In genomic region chr10:13795653-13796555, GRCh38 we compare ENCODE assay signal across 15 cellular contexts.
A peak's percentile ranks its signal among the peaks of the same experiment; 100 is the strongest.
DNase-seq lines count a peak whose midpoint lies in the region; ATAC-seq and TF ChIP-seq lines count a peak whose summit lies in the region.
"Had no signal": no experiment of that assay in that cellular context is flagged by ENCODE, and none has a peak within 500 bp of the region (broad histone marks: within the 10 kb centered on the region; RNA-seq: fewer than 3 reads in every experiment).

No MANE protein-coding gene starts in this region.

- H3K27me3 ChIP-seq in tibial nerve (no peaks in the 10 kb centered on the region), vagina (no peaks in the 10 kb centered on the region)

- peak; percentile 47 for DNase-seq in activated naive CD4-positive, alpha-beta T cell treated with anti-CD3 and anti-CD28 coated beads, Interleukin-2, amount 10 ng/mL, durations not matched to agents 7 days and 5 days
- no peak for DNase-seq in activated naive CD4-positive, alpha-beta T cell treated with Interleukin-2 at 50 U/mL for 16 hours
- DNase-seq in naive thymus-derived CD8-positive, alpha-beta T cell, result peak in 2 of 10 donors; percentile 17 to 33
- no peak for DNase-seq in tibial nerve (ENCODE audit: low spot score in 2 of 2)
- DNase-seq in vagina (ENCODE audit: extremely low spot score in 2 of 2), result no peak
- DNase-seq: ACHN; activated CD8-positive, alpha-beta memory T cell treated with anti-CD3 and anti-CD28 coated beads for 24 hours; DMS53; NCI-H2171; OCI-M1; stimulated activated CD4-positive, alpha-beta T cell treated with anti-CD3 and anti-CD28 coated beads, Interleukin-2, amount 100 ng/mL, for 48 hours; stimulated activated naive B cell treated with anti-CD40 and anti-IgM and Interleukin-4, amounts not matched to agents 10 μg/mL and 1 μg/mL and 100 μg/mL, for 72 hours had no signal

- 44 to 47% methylated on average over 9 of the region's 9 CpGs for WGBS in tibial nerve, 2 donors

- H3K9me3 ChIP-seq in tibial nerve, result no peaks in the 10 kb centered on the region
- H3K9me3 ChIP-seq in vagina, result no peaks in the 10 kb centered on the region

- peaks cover 0 to 24% (median 8%) of the 10 kb centered on the region in 4 donors for H3K4me1 ChIP-seq in tibial nerve
- no peaks in the 10 kb centered on the region for H3K4me1 ChIP-seq in vagina

- POLR2A ChIA-PET in naive thymus-derived CD8-positive, alpha-beta T cell (lab: Charles Lee), result interaction anchor here (0.5 to 2.2 kb wide), 5 partner anchors 9 to 626 kb away, joined by 3 to 21 read pairs (median 4); no protein-coding TSS in a partner anchor

- no peak overlapping the region for H3K4me3 ChIP-seq in tibial nerve
- no peak overlapping the region for H3K4me3 ChIP-seq in vagina

- H3K36me3 ChIP-seq in tibial nerve (peaks cover 0 to 39% (median 0%) of the 10 kb centered on the region in 3 donors), vagina (no peaks in the 10 kb centered on the region)

- peak overlapping the region; percentile 20 for H3K27ac Mint-ChIP-seq in activated naive CD4-positive, alpha-beta T cell treated with anti-CD3 and anti-CD28 coated beads, Interleukin-2, amount 10 ng/mL, durations not matched to agents 7 days and 5 days
- peak overlapping the region; percentile 20 to 92 (median 72) for H3K27ac Mint-ChIP-seq in naive thymus-derived CD8-positive, alpha-beta T cell
- H3K27ac Mint-ChIP-seq: stimulated activated naive B cell treated with anti-CD40 and anti-IgM and Interleukin-4, amounts not matched to agents 10 μg/mL and 1 μg/mL and 100 μg/mL, for 72 hours had no signal

- H3K27ac ChIP-seq in VCaP (peak overlapping the region; percentile 26; the same call in 1 of the 2 replicates), tibial nerve (peak overlapping the region in 1 of 4 donors; percentile 33), vagina (no peak overlapping the region)

- peak overlapping the region; percentile 27 for H3K4me3 Mint-ChIP-seq in activated naive CD4-positive, alpha-beta T cell treated with anti-CD3 and anti-CD28 coated beads, Interleukin-2, amount 10 ng/mL, durations not matched to agents 7 days and 5 days
- peak overlapping the region; percentile 2 to 79 (median 66) for H3K4me3 Mint-ChIP-seq in naive thymus-derived CD8-positive, alpha-beta T cell
- H3K4me3 Mint-ChIP-seq: stimulated activated naive B cell treated with anti-CD40 and anti-IgM and Interleukin-4, amounts not matched to agents 10 μg/mL and 1 μg/mL and 100 μg/mL, for 72 hours had no signal

- no peaks in the 10 kb centered on the region for H3K36me3 Mint-ChIP-seq in activated naive CD4-positive, alpha-beta T cell treated with anti-CD3 and anti-CD28 coated beads, Interleukin-2, amount 10 ng/mL, durations not matched to agents 7 days and 5 days
- H3K36me3 Mint-ChIP-seq in naive thymus-derived CD8-positive, alpha-beta T cell, result no peaks in the 10 kb centered on the region
- H3K36me3 Mint-ChIP-seq: stimulated activated naive B cell treated with anti-CD40 and anti-IgM and Interleukin-4, amounts not matched to agents 10 μg/mL and 1 μg/mL and 100 μg/mL, for 72 hours had no signal

- ATAC-seq in HG02943 (IDR thresholded peaks at IDR 0.05; ENCODE audit: low read depth, unreplicated experiment) (peak; percentile 72), HG03565 (IDR thresholded peaks at IDR 0.05; ENCODE audit: unreplicated experiment) (no peak)
- peak; percentile 64 to 72 for ATAC-seq in naive thymus-derived CD8-positive, alpha-beta T cell

- H3K9me3 Mint-ChIP-seq in activated naive CD4-positive, alpha-beta T cell treated with anti-CD3 and anti-CD28 coated beads, Interleukin-2, amount 10 ng/mL, durations not matched to agents 7 days and 5 days, result no peaks in the 10 kb centered on the region
- H3K9me3 Mint-ChIP-seq in naive thymus-derived CD8-positive, alpha-beta T cell, result no peaks in the 10 kb centered on the region
- H3K9me3 Mint-ChIP-seq: stimulated activated naive B cell treated with anti-CD40 and anti-IgM and Interleukin-4, amounts not matched to agents 10 μg/mL and 1 μg/mL and 100 μg/mL, for 72 hours had no signal

- TF ChIP-seq POLR2A in tibial nerve (IDR thresholded peaks at IDR 0.05) (no peak), vagina (IDR thresholded peaks at IDR 0.05) (no peak)

- peaks cover 57% of the 10 kb centered on the region for H3K4me1 Mint-ChIP-seq in activated naive CD4-positive, alpha-beta T cell treated with anti-CD3 and anti-CD28 coated beads, Interleukin-2, amount 10 ng/mL, durations not matched to agents 7 days and 5 days
- peaks cover 28 to 44% (median 41%) of the 10 kb centered on the region in 4 donors for H3K4me1 Mint-ChIP-seq in naive thymus-derived CD8-positive, alpha-beta T cell

- peaks cover 14% of the 10 kb centered on the region for H3K27me3 Mint-ChIP-seq in activated naive CD4-positive, alpha-beta T cell treated with anti-CD3 and anti-CD28 coated beads, Interleukin-2, amount 10 ng/mL, durations not matched to agents 7 days and 5 days
- no peaks in the 10 kb centered on the region for H3K27me3 Mint-ChIP-seq in naive thymus-derived CD8-positive, alpha-beta T cell
- H3K27me3 Mint-ChIP-seq: stimulated activated naive B cell treated with anti-CD40 and anti-IgM and Interleukin-4, amounts not matched to agents 10 μg/mL and 1 μg/mL and 100 μg/mL, for 72 hours had no signal

- CTCF ChIA-PET in activated naive CD4-positive, alpha-beta T cell treated with anti-CD3 and anti-CD28 coated beads, Interleukin-2, amount 10 ng/mL, durations not matched to agents 7 days and 5 days (lab: Charles Lee), result no interaction called here

- no peak for TF ChIP-seq CTCF in VCaP (conservative IDR thresholded peaks at IDR 0.05)
- no peak for TF ChIP-seq CTCF in tibial nerve (IDR thresholded peaks at IDR 0.05)
- TF ChIP-seq CTCF in vagina (IDR thresholded peaks at IDR 0.05), result no peak

- intact Hi-C loops in vagina (cut with DNase I), result no loop called here

- TF ChIP-seq EP300 in tibial nerve (IDR thresholded peaks at IDR 0.05), result no peak
